ENCODE assay signal across 28 cellular contexts in genomic region chr2:95329401-95329800, GRCh38. TPM values are rescaled to one million over a fixed set of nuclear protein-coding genes. Genes with fewer than 3 reads are reported as not detected.
DNase-seq lines count a peak whose midpoint lies in the region; ATAC-seq, FAIRE-seq and TF ChIP-seq lines count a peak whose summit lies in the region.
"Had no signal": no experiment of that assay in that cellular context is flagged by ENCODE, and none has a peak within 500 bp of the region (broad histone marks: within the 10 kb centered on the region; RNA-seq: fewer than 3 reads in every experiment).

No MANE protein-coding gene starts in this region.

- TF ChIP-seq CTCF in kidney (IDR thresholded peaks at IDR 0.05; ENCODE audit: borderline replicate concordance, extremely low read depth, insufficient read depth), result no peak

- no peak overlapping the region for H3K27ac ChIP-seq in kidney (ENCODE audit: low read depth in 2 of 2, low read length in 2 of 2)
- no peak overlapping the region for H3K27ac ChIP-seq in neuronal stem cell (replicated peaks; ENCODE audit: low read length)
- H3K27ac ChIP-seq: BLaER1 had no signal

- peak overlapping the region; percentile 85 for H2AK5ac ChIP-seq in neuronal stem cell (ENCODE audit: low read depth, low read length)

- no peak overlapping the region for H3K4me2 ChIP-seq in neuronal stem cell (ENCODE audit: insufficient read depth, low read length, poor library complexity, severe bottlenecking)
- H3K4me2 ChIP-seq: BLaER1 had no signal

- no peak overlapping the region for H3K14ac ChIP-seq in neuronal stem cell (ENCODE audit: low read length)

- H2AFZ ChIP-seq in neuronal stem cell (ENCODE audit: low read length), result no peak overlapping the region

- H3K27me3 Mint-ChIP-seq in stimulated activated naive CD8-positive, alpha-beta T cell treated with anti-CD3 and anti-CD28 coated beads, Interleukin-15, amount 100 ng/mL, for 72 hours, result no peaks in the 10 kb centered on the region
- H3K27me3 Mint-ChIP-seq: CD4-positive, alpha-beta memory T cell had no signal

- no peak overlapping the region for H3K9ac ChIP-seq in kidney (ENCODE audit: low read length in 2 of 2)
- no peak overlapping the region for H3K9ac ChIP-seq in neuronal stem cell (ENCODE audit: low read depth, low read length, poor library complexity)
- H3K9ac ChIP-seq: BLaER1 had no signal

- H4K8ac ChIP-seq in neuronal stem cell (ENCODE audit: low read depth, low read length), result no peak overlapping the region

- H3K9me3 Mint-ChIP-seq in stimulated activated naive CD8-positive, alpha-beta T cell treated with anti-CD3 and anti-CD28 coated beads, Interleukin-15, amount 100 ng/mL, for 72 hours, result peaks cover 0 to 7% of the 10 kb centered on the region in 2 donors
- H3K9me3 Mint-ChIP-seq: CD8-positive, alpha-beta memory T cell had no signal

- no peaks in the 10 kb centered on the region for H3K4me1 Mint-ChIP-seq in stimulated activated naive CD8-positive, alpha-beta T cell treated with anti-CD3 and anti-CD28 coated beads, Interleukin-15, amount 100 ng/mL, for 72 hours
- H3K4me1 Mint-ChIP-seq: CD14-positive monocyte; CD8-positive, alpha-beta memory T cell had no signal

- H2BK15ac ChIP-seq in neuronal stem cell (ENCODE audit: low read length), result peak overlapping the region; percentile 69

- peaks cover 0 to 3% (median 0%) of the 10 kb centered on the region in 3 experiments for H3K27me3 ChIP-seq in neuronal stem cell (ENCODE audit: control insufficient read depth in 3 of 3, insufficient read depth in 3 of 3, low read depth in 1 of 3, low read length in 3 of 3)
- H3K27me3 ChIP-seq: BE2C, BLaER1 had no signal

- WGBS in neuronal stem cell (ENCODE audit: extremely low coverage in 2 of 2, insufficient read length in 2 of 2, insufficient replicate concordance in 1 of 2), 2 donors, result no CpG with 5 or more reads among the region's 14 CpGs

- no peak overlapping the region for H3K4ac ChIP-seq in neuronal stem cell (ENCODE audit: low read length)

- H3K4me1 ChIP-seq in kidney (ENCODE audit: control insufficient read depth in 1 of 2, insufficient read depth in 1 of 2, low read depth in 1 of 2, low read length in 2 of 2) (peaks cover 0 to 10% of the 10 kb centered on the region in 2 donors), neuronal stem cell (ENCODE audit: control insufficient read depth in 2 of 2, insufficient read depth in 1 of 2, low read depth in 1 of 2, low read length in 2 of 2) (peaks cover 3 to 18% of the 10 kb centered on the region in 2 donors)
- H3K4me1 ChIP-seq: BE2C had no signal

- DNase-seq in stimulated activated naive CD8-positive, alpha-beta T cell treated with anti-CD3 and anti-CD28 coated beads, Interleukin-15, amount 100 ng/mL, for 72 hours, result no peak
- no peak for DNase-seq in stimulated activated naive CD8-positive, alpha-beta T cell treated with anti-CD3 and anti-CD28 coated beads, Interleukin-15, Interleukin-2, amounts not matched to agents 100 U/mL and 50 U/mL, for 24 hours
- DNase-seq in kidney (peak; percentile 69), neuronal stem cell (ENCODE audit: low spot score) (no peak), urothelium cell line (ENCODE audit: low spot score) (no peak), T-helper 1 cell (no peak)
- no peak for DNase-seq in stimulated activated naive CD4-positive, alpha-beta T cell (lab: John Stamatoyannopoulos, UW)
- DNase-seq: 8988T; BE2C; C1 segment of cervical spinal cord; CD4-positive, alpha-beta memory T cell; CD4-positive, CD25-positive, alpha-beta regulatory T cell; CD8-positive, alpha-beta memory T cell; COR-L47; DMS 273 treated with DMSO at 0.1 percent for 48 hours; DMS153; DMS53; DMS79; DND-41; GDM1 had no signal

- no peak overlapping the region for H3K27ac Mint-ChIP-seq in stimulated activated naive CD8-positive, alpha-beta T cell treated with anti-CD3 and anti-CD28 coated beads, Interleukin-15, amount 100 ng/mL, for 72 hours
- H3K27ac Mint-ChIP-seq: CD4-positive, CD25-positive, alpha-beta regulatory T cell; CD8-positive, alpha-beta memory T cell had no signal

- no peak overlapping the region for H3K4me3 Mint-ChIP-seq in stimulated activated naive CD8-positive, alpha-beta T cell treated with anti-CD3 and anti-CD28 coated beads, Interleukin-15, amount 100 ng/mL, for 72 hours
- H3K4me3 Mint-ChIP-seq: CD14-positive monocyte; CD4-positive, alpha-beta memory T cell; CD4-positive, CD25-positive, alpha-beta regulatory T cell; CD8-positive, alpha-beta memory T cell had no signal

- intact Hi-C loops in kidney (cut with DNase I), result no loop called here

- H3K9me3 ChIP-seq in kidney (ENCODE audit: control insufficient read depth in 1 of 2, low read length in 2 of 2) (no peaks in the 10 kb centered on the region), neuronal stem cell (replicated peaks in 1 of 2; ENCODE audit: control insufficient read depth in 2 of 2, insufficient read depth in 1 of 2, low read depth in 1 of 2, low read length in 2 of 2) (peaks cover 0 to 2% of the 10 kb centered on the region in 2 donors)
- H3K9me3 ChIP-seq: BE2C, BLaER1 had no signal

- H2BK120ac ChIP-seq in neuronal stem cell (ENCODE audit: low read depth, low read length), result no peak overlapping the region

- peak overlapping the region; percentile 35 for H3K18ac ChIP-seq in neuronal stem cell (ENCODE audit: low read length)

- no peak for FAIRE-seq in kidney (lab: Jason Lieb, UNC)
- FAIRE-seq in urothelium cell line (lab: Jason Lieb, UNC), result peak; percentile 23
- FAIRE-seq: A204.1, GM12878, GM12892, GM18507 had no signal

- H2BK12ac ChIP-seq in neuronal stem cell (ENCODE audit: low read length), result no peak overlapping the region

- H3K4me3 ChIP-seq in kidney (ENCODE audit: low read length in 2 of 2) (no peak overlapping the region), neuronal stem cell (ENCODE audit: low read length in 2 of 2) (no peak overlapping the region)
- H3K4me3 ChIP-seq: BLaER1, GM12878 had no signal

- H4K91ac ChIP-seq in neuronal stem cell (ENCODE audit: low read depth, low read length, poor library complexity), result no peak overlapping the region

- H3K36me3 ChIP-seq in kidney (ENCODE audit: control insufficient read depth in 1 of 2, insufficient read depth in 2 of 2, low read length in 2 of 2), result no peaks in the 10 kb centered on the region
- H3K36me3 ChIP-seq in neuronal stem cell (replicated peaks in 1 of 2; ENCODE audit: control insufficient read depth in 2 of 2, insufficient read depth in 2 of 2, low read length in 2 of 2), result no peaks in the 10 kb centered on the region
- H3K36me3 ChIP-seq: BE2C, BLaER1 had no signal

- H3K79me1 ChIP-seq in neuronal stem cell (ENCODE audit: low read depth, low read length), result peaks cover 2% of the 10 kb centered on the region

- peak overlapping the region; percentile 29 for H3K23ac ChIP-seq in neuronal stem cell (ENCODE audit: low read depth, low read length, poor library complexity)

- peak; percentile 28 for ATAC-seq in stimulated activated naive CD8-positive, alpha-beta T cell treated with anti-CD3 and anti-CD28 coated beads, Interleukin-15, amount 100 ng/mL, for 72 hours
- no peak for ATAC-seq in stimulated activated naive CD8-positive, alpha-beta T cell treated with anti-CD3 and anti-CD28 coated beads, Interleukin-15, Interleukin-2, amounts not matched to agents 100 U/mL and 50 U/mL, for 24 hours
- ATAC-seq in HG02970 (IDR thresholded peaks at IDR 0.05; ENCODE audit: low FRiP score, unreplicated experiment), result no peak
- ATAC-seq: GM12878 had no signal

- H2BK5ac ChIP-seq in neuronal stem cell (ENCODE audit: low read length), result no peak overlapping the region

RNA-seq across cellular contexts. Expression of gene KCNIP3, which starts 32.3 kb away (rescaled TPM):
- 27.6 TPM for total RNA-seq in kidney
- polyA plus RNA-seq in kidney (ENCODE audit: insufficient read depth, low read depth, low replicate concordance), result 14.8 TPM
- 2.7 TPM for polyA plus RNA-seq in neuronal stem cell (2013, experiment 1 of 2)
- 2.7 TPM for polyA plus RNA-seq in neuronal stem cell (2013, experiment 2 of 2)
- total RNA-seq: CD4-positive, alpha-beta memory T cell; CD4-positive, CD25-positive, alpha-beta regulatory T cell; CD8-positive, alpha-beta memory T cell; G401; GM12878 had no signal
- polyA plus RNA-seq: CD14-positive monocyte; CD4-positive, alpha-beta memory T cell; CD4-positive, CD25-positive, alpha-beta regulatory T cell; CD8-positive, alpha-beta memory T cell; GM12878 had no signal

RNA-seq across cellular contexts. Expression of gene PROM2, which starts 55.2 kb away (rescaled TPM):
- 65.6 TPM for total RNA-seq in kidney
- polyA plus RNA-seq in kidney (ENCODE audit: insufficient read depth, low read depth, low replicate concordance), result 55.6 TPM
- polyA plus RNA-seq in neuronal stem cell (2013, experiment 1 of 2), result 1.5 TPM
- polyA plus RNA-seq in neuronal stem cell (2013, experiment 2 of 2), result 0.83 TPM
- total RNA-seq: GM12878 had no signal
- polyA plus RNA-seq: CD14-positive monocyte; CD4-positive, alpha-beta memory T cell; CD4-positive, CD25-positive, alpha-beta regulatory T cell; CD8-positive, alpha-beta memory T cell had no signal
